Comparison of ENCODE assay signal across 18 cellular contexts in the genomic region with DNA sequence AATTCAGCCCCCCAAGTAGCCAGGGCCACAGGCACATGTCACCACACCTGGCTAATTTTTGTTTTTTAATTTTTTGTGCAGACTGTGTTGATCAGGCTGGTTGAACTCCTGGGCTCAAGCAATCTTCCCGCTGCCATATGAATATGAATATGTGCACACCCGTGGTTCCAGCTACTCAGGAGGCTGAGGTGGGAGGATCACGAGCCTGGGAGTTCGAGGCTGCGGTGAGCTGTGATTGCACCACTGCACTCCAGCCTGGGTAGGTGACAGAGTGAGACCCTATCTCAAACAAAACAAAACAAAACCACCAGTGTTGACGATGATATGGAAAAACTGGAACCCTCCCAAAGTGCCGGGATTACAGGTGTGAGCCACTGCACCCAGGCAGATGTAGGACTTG. TPM values are rescaled to one million over a fixed set of nuclear protein-coding genes. Genes with fewer than 3 reads are reported as not detected.
A peak's percentile ranks its signal among the peaks of the same experiment; 100 is the strongest.
DNase-seq lines count a peak whose midpoint lies in the region; ATAC-seq, FAIRE-seq and TF ChIP-seq lines count a peak whose summit lies in the region.
"Had no signal": no experiment of that assay in that cellular context is flagged by ENCODE, and none has a peak within 500 bp of the region (broad histone marks: within the 10 kb centered on the region; RNA-seq: fewer than 3 reads in every experiment).

No MANE protein-coding gene starts in this region.

- ATAC-seq in HepG2 (no peak), right lobe of liver (no peak), left cardiac atrium (no peak)
- no peak for ATAC-seq in central memory CD8-positive, alpha-beta T cell (replicated peaks; ENCODE audit: extremely low read depth, poor library complexity, severe bottlenecking)

- POLR2A ChIA-PET in HepG2 (lab: Yijun Ruan, JAX), result no interaction called here

- H3K27me3 ChIP-seq in HepG2 (ENCODE audit: control insufficient read depth in 1 of 2, insufficient read depth in 2 of 2, low read length in 2 of 2) (no peaks in the 10 kb centered on the region), right lobe of liver (no peaks in the 10 kb centered on the region), trophoblast cell (ENCODE audit: insufficient read depth, low read length) (no peaks in the 10 kb centered on the region)

- no peak overlapping the region for H3K4me3 Mint-ChIP-seq in central memory CD8-positive, alpha-beta T cell
- H3K4me3 Mint-ChIP-seq: HFFc6 had no signal

- H3K23ac ChIP-seq in trophoblast cell (ENCODE audit: low read length), result no peak overlapping the region

- H3K4me2 ChIP-seq in HepG2 (ENCODE audit: low read depth, low read length) (no peak overlapping the region), trophoblast cell (ENCODE audit: low read length) (no peak overlapping the region)

- no peaks in the 10 kb centered on the region for H4K20me1 ChIP-seq in HepG2 (ENCODE audit: insufficient read depth, low read length)

- no peak overlapping the region for H2BK12ac ChIP-seq in trophoblast cell (ENCODE audit: low read length)

- H3K27ac Mint-ChIP-seq in central memory CD8-positive, alpha-beta T cell (ENCODE audit: low read depth), result peak overlapping the region; percentile 64
- H3K27ac Mint-ChIP-seq: HFFc6 had no signal

- no peak for DNase-seq in HepG2 (ENCODE audit: low spot score)
- DNase-seq in right lobe of liver, result no peak
- no peak for DNase-seq in central memory CD8-positive, alpha-beta T cell (ENCODE audit: low spot score in 2 of 2)
- DNase-seq in trophoblast cell, result no peak
- no peak for DNase-seq in GM13976 (ENCODE audit: low spot score)
- no peak for DNase-seq in left cardiac atrium
- DNase-seq in GM13977 (ENCODE audit: low spot score), result no peak
- no peak for DNase-seq in substantia nigra (lab: John Stamatoyannopoulos, UW)
- DNase-seq: C1 segment of cervical spinal cord, COR-L47, HFFc6, IMR-90, NCI-H187, NCI-H526 treated with DMSO at 0.1 percent for 48 hours, OCI-M1, SIG-M5 had no signal

- no peak for FAIRE-seq in HepG2 (lab: Jason Lieb, UNC)
- FAIRE-seq: A204.1, H54 had no signal

- H3K4me1 ChIP-seq in HepG2 (ENCODE audit: insufficient read depth, low read length), result peaks cover 15% of the 10 kb centered on the region
- no peaks in the 10 kb centered on the region for H3K4me1 ChIP-seq in right lobe of liver
- peaks cover 0 to 4% of the 10 kb centered on the region in 2 experiments for H3K4me1 ChIP-seq in trophoblast cell (ENCODE audit: control insufficient read depth in 1 of 2, insufficient read depth in 2 of 2, low read length in 2 of 2)

- H3K79me2 ChIP-seq in HepG2 (ENCODE audit: insufficient read depth, low read length) (peaks cover 51% of the 10 kb centered on the region), trophoblast cell (ENCODE audit: control insufficient read depth, insufficient read depth, low read length, poor library complexity) (no peaks in the 10 kb centered on the region)

- peaks cover 40% of the 10 kb centered on the region for H3K4me1 Mint-ChIP-seq in central memory CD8-positive, alpha-beta T cell

- no peak for TF ChIP-seq EP300 in HepG2 (IDR thresholded peaks at IDR 0.05; ENCODE audit: low read depth in 2 of 2, low read length in 2 of 2)
- TF ChIP-seq EP300 in HepG2 (CRISPR knock-in tag; IDR thresholded peaks at IDR 0.05; ENCODE audit: borderline replicate concordance), result no peak

- TF ChIP-seq RAD21 in HepG2 (CRISPR knock-in tag; IDR thresholded peaks at IDR 0.05), result no peak

- H2AFZ ChIP-seq in HepG2 (ENCODE audit: low read length), result no peak overlapping the region
- no peak overlapping the region for H2AFZ ChIP-seq in trophoblast cell (ENCODE audit: insufficient read depth, low read length, poor library complexity)

- no peaks in the 10 kb centered on the region for H3K27me3 Mint-ChIP-seq in central memory CD8-positive, alpha-beta T cell

- no peaks in the 10 kb centered on the region for H3K9me3 Mint-ChIP-seq in central memory CD8-positive, alpha-beta T cell
- H3K9me3 Mint-ChIP-seq: HFFc6 had no signal

- H4K8ac ChIP-seq in trophoblast cell (ENCODE audit: low read depth, low read length), result no peak overlapping the region

- in situ Hi-C loops in HepG2 (cut with HindIII; ENCODE audit: extremely low pct_ligation_motif_present, low pct_unique_long_range_greater_than_20kb), result no loop called here
- in situ Hi-C loops in GM13976 (cut with MboI; ENCODE audit: low sequenced_read_pairs, unreplicated experiment), result no loop called here
- in situ Hi-C loops in GM13977 (cut with MboI; ENCODE audit: low pct_unique_long_range_greater_than_20kb, low sequenced_read_pairs, unreplicated experiment), result no loop called here

- no peaks in the 10 kb centered on the region for H3K79me1 ChIP-seq in trophoblast cell (ENCODE audit: low read length)

- H3K14ac ChIP-seq in trophoblast cell (ENCODE audit: low read length), result no peak overlapping the region

- H4K91ac ChIP-seq in trophoblast cell (ENCODE audit: low read depth, low read length), result no peak overlapping the region

- H3K9me3 ChIP-seq in HepG2 (ENCODE audit: low read length) (no peaks in the 10 kb centered on the region), right lobe of liver (no peaks in the 10 kb centered on the region), trophoblast cell (ENCODE audit: insufficient read depth, low read depth, low read length) (peaks cover 2% of the 10 kb centered on the region)

- H3K18ac ChIP-seq in trophoblast cell (ENCODE audit: low read length), result peak overlapping the region; percentile 31

- no peak overlapping the region for H2BK120ac ChIP-seq in trophoblast cell (ENCODE audit: insufficient read depth, low read length, poor library complexity)

- no peak overlapping the region for H2BK5ac ChIP-seq in trophoblast cell (ENCODE audit: low read depth, low read length, poor library complexity)

- BruUV-seq in HepG2 (replicated peaks; lab: Mats Ljungman, UMichigan), result no TSS peak

- peaks cover 0 to 15% of the 10 kb centered on the region in 2 experiments; a peak in 2 of 5 replicates for H3K36me3 ChIP-seq in HepG2 (replicated peaks in 1 of 2; ENCODE audit: control insufficient read depth in 1 of 2, insufficient read depth in 2 of 2, low read length in 2 of 2)
- H3K36me3 ChIP-seq in right lobe of liver, result peaks cover 0 to 3% (median under 1%) of the 10 kb centered on the region in 4 donors
- peaks cover 10 to 11% of the 10 kb centered on the region in 2 experiments for H3K36me3 ChIP-seq in trophoblast cell (ENCODE audit: control insufficient read depth in 1 of 2, insufficient read depth in 2 of 2, low read length in 2 of 2)

- H4K12ac ChIP-seq in trophoblast cell (ENCODE audit: low read depth, low read length), result no peak overlapping the region

- H3K36me3 Mint-ChIP-seq in central memory CD8-positive, alpha-beta T cell (ENCODE audit: insufficient read depth), result peaks cover 29% of the 10 kb centered on the region

- H3K4me3 ChIP-seq in HepG2 (replicated peaks in 1 of 3; ENCODE audit: insufficient read depth in 1 of 3, low read depth in 2 of 3, low read length in 3 of 3), result no peak overlapping the region
- H3K4me3 ChIP-seq in right lobe of liver, result no peak overlapping the region
- H3K4me3 ChIP-seq in trophoblast cell (ENCODE audit: low read depth, low read length), result no peak overlapping the region

- TF ChIP-seq POLR2A in HepG2 (IDR thresholded peaks at IDR 0.05; ENCODE audit: insufficient read depth in 1 of 2, low read depth in 2 of 2, low read length in 2 of 2) (no peak), right lobe of liver (IDR thresholded peaks at IDR 0.05) (no peak)

- H3K27ac ChIP-seq in HepG2 (ENCODE audit: extremely low read length, insufficient read depth, low read length) (no peak overlapping the region), right lobe of liver (no peak overlapping the region), trophoblast cell (ENCODE audit: low read depth, low read length) (no peak overlapping the region), substantia nigra (ENCODE audit: low read depth, low read length, poor library complexity, severe bottlenecking) (no peak overlapping the region)

- intact Hi-C loops in HepG2 (cut with micrococcal nuclease; ENCODE audit: unreplicated experiment) (no loop called here), right lobe of liver (cut with DNase I) (no loop called here), left cardiac atrium (cut with DNase I) (no loop called here)

- H3K9ac ChIP-seq in HepG2 (ENCODE audit: insufficient read depth, low read depth, low read length) (no peak overlapping the region), trophoblast cell (ENCODE audit: low read length) (no peak overlapping the region)

- no peak overlapping the region for H2AK5ac ChIP-seq in trophoblast cell (ENCODE audit: low read length)

- 88% methylated on average over 7 of the region's 7 CpGs for WGBS in HepG2 (ENCODE audit: low lambda C conversion rate)
- WGBS in right lobe of liver (ENCODE audit: insufficient coverage, low coverage, low lambda C conversion rate, missing lambda C conversion rate), result 92% methylated on average over 6 of the region's 7 CpGs
- WGBS in trophoblast cell (ENCODE audit: extremely low coverage, insufficient coverage, insufficient read length), result no CpG with 5 or more reads among the region's 7 CpGs

- TF ChIP-seq CTCF in HepG2 (CRISPR knock-in tag; IDR thresholded peaks at IDR 0.05), result no peak
- no peak for TF ChIP-seq CTCF in right lobe of liver (IDR thresholded peaks at IDR 0.05)
- no peak for TF ChIP-seq CTCF in GM13976 (IDR thresholded peaks at IDR 0.05; ENCODE audit: borderline replicate concordance, control extremely low read depth, extremely low read depth, insufficient read depth, missing control alignments)
- no peak for TF ChIP-seq CTCF in GM13977 (IDR thresholded peaks at IDR 0.05; ENCODE audit: extremely low read depth, insufficient read depth, missing control alignments)

- CTCF ChIA-PET in HepG2 (lab: Yijun Ruan, JAX; ENCODE audit: low intra/inter-chr PET ratio, low total read pairs), result no interaction called here

- peak overlapping the region; percentile 35 for H3K4ac ChIP-seq in trophoblast cell (ENCODE audit: low read depth, low read length)

RNA-seq across cellular contexts. Expression of a gene that starts 32.0 kb away (rescaled TPM):
- total RNA-seq in HepG2 (2016; rRNA removed; fragmentation: Illumina TruSeq; extraction: Trizol) (19.2 and 23.0 TPM in 2 replicates), right lobe of liver (10 to 100 TPM; 26.8 to 51.9 (median 36.7) TPM), left cardiac atrium (10 to 100 TPM; 31.9 to 38.1 TPM)
- total RNA-seq in HepG2 (2016; cell fraction: cytosol; rRNA removed; fragmentation: Illumina TruSeq; extraction: Trizol; ENCODE audit: low read depth), result 32.6 and 34.0 TPM in 2 replicates
- total RNA-seq in HepG2 (2016; cell fraction: insoluble cytoplasmic fraction; rRNA removed; fragmentation: Illumina TruSeq; extraction: Trizol), result 15.2 and 25.2 TPM in 2 replicates
- total RNA-seq in HepG2 (2016; cell fraction: membrane; rRNA removed; fragmentation: Illumina TruSeq; extraction: Trizol), result 17.9 and 21.2 TPM in 2 replicates
- 21.3 and 28.8 TPM in 2 replicates for total RNA-seq in HepG2 (2016; cell fraction: nucleus; rRNA removed; fragmentation: Illumina TruSeq; extraction: Trizol)
- polyA plus RNA-seq in HepG2 (2011; rRNA removed), result 27.1 and 32.7 TPM in 2 replicates
- polyA plus RNA-seq in HepG2 (2011; cell fraction: cytosol; rRNA removed), result 15.3 and 21.9 TPM in 2 replicates
- 115 and 134 TPM in 2 replicates for polyA plus RNA-seq in HepG2 (2011; cell fraction: nucleus; rRNA removed)
- polyA plus RNA-seq in HepG2 (2012), result 23.7 and 24.3 TPM in 2 replicates
- polyA plus RNA-seq in HepG2 (2016; cell fraction: cytosol; fragmentation: Illumina TruSeq; extraction: Trizol; ENCODE audit: low read depth), result 2.4 TPM in 2 replicates
- 15.9 and 22.8 TPM in 2 replicates for polyA plus RNA-seq in HepG2 (2016; cell fraction: insoluble cytoplasmic fraction; fragmentation: Illumina TruSeq; extraction: Trizol; ENCODE audit: low read depth)
- polyA plus RNA-seq in HepG2 (2016; cell fraction: membrane; fragmentation: Illumina TruSeq; extraction: Trizol; ENCODE audit: low read depth), result 6.3 and 6.9 TPM in 2 replicates
- 70.5 and 71.6 TPM in 2 replicates for polyA plus RNA-seq in HepG2 (2016; cell fraction: nucleus; fragmentation: Illumina TruSeq; extraction: Trizol; ENCODE audit: insufficient read depth, low read depth)
- 74.8 and 208 TPM in 2 replicates for polyA minus RNA-seq in HepG2 (2011; rRNA and poly(A)+ RNA removed; ENCODE audit: low replicate concordance)
- 20.1 and 23.4 TPM in 2 replicates for polyA minus RNA-seq in HepG2 (2011; cell fraction: cytosol; rRNA and poly(A)+ RNA removed)
- 41.9 and 46.2 TPM in 2 replicates for polyA minus RNA-seq in HepG2 (2011; cell fraction: nucleus; rRNA and poly(A)+ RNA removed)
- polyA plus RNA-seq in trophoblast cell (2013), result 39.4 and 40.8 TPM in 2 replicates

RNA-seq across cellular contexts. Expression of a gene that starts 45.3 kb away (rescaled TPM):
- total RNA-seq in HepG2 (2016; rRNA removed; fragmentation: Illumina TruSeq; extraction: Trizol) (13.4 and 21.7 TPM in 2 replicates), right lobe of liver (10 to 100 TPM; 19.1 to 45.0 (median 25.2) TPM), left cardiac atrium (10 to 100 TPM; 17.3 to 20.0 TPM)
- 8.4 and 10.0 TPM in 2 replicates for total RNA-seq in HepG2 (2016; cell fraction: cytosol; rRNA removed; fragmentation: Illumina TruSeq; extraction: Trizol; ENCODE audit: low read depth)
- total RNA-seq in HepG2 (2016; cell fraction: insoluble cytoplasmic fraction; rRNA removed; fragmentation: Illumina TruSeq; extraction: Trizol), result 12.6 and 23.4 TPM in 2 replicates
- 8.5 and 10.9 TPM in 2 replicates for total RNA-seq in HepG2 (2016; cell fraction: membrane; rRNA removed; fragmentation: Illumina TruSeq; extraction: Trizol)
- total RNA-seq in HepG2 (2016; cell fraction: nucleus; rRNA removed; fragmentation: Illumina TruSeq; extraction: Trizol), result 14.0 and 15.0 TPM in 2 replicates
- polyA plus RNA-seq in HepG2 (2011; rRNA removed), result 44.4 and 50.9 TPM in 2 replicates
- polyA plus RNA-seq in HepG2 (2011; cell fraction: cytosol; rRNA removed), result 23.8 and 38.3 TPM in 2 replicates
- polyA plus RNA-seq in HepG2 (2011; cell fraction: nucleus; rRNA removed), result 240 and 305 TPM in 2 replicates
- polyA plus RNA-seq in HepG2 (2012), result 16.2 and 19.0 TPM in 2 replicates
- polyA plus RNA-seq in HepG2 (2016; cell fraction: cytosol; fragmentation: Illumina TruSeq; extraction: Trizol; ENCODE audit: low read depth), result 5.5 and 7.1 TPM in 2 replicates
- polyA plus RNA-seq in HepG2 (2016; cell fraction: insoluble cytoplasmic fraction; fragmentation: Illumina TruSeq; extraction: Trizol; ENCODE audit: low read depth), result 13.7 and 16.1 TPM in 2 replicates
- 6.1 and 7.5 TPM in 2 replicates for polyA plus RNA-seq in HepG2 (2016; cell fraction: membrane; fragmentation: Illumina TruSeq; extraction: Trizol; ENCODE audit: low read depth)
- polyA plus RNA-seq in HepG2 (2016; cell fraction: nucleus; fragmentation: Illumina TruSeq; extraction: Trizol; ENCODE audit: insufficient read depth, low read depth), result 53.7 and 57.4 TPM in 2 replicates
- polyA minus RNA-seq in HepG2 (2011; rRNA and poly(A)+ RNA removed; ENCODE audit: low replicate concordance), result 48.5 and 187 TPM in 2 replicates
- polyA minus RNA-seq in HepG2 (2011; cell fraction: cytosol; rRNA and poly(A)+ RNA removed), result 10.7 and 12.0 TPM in 2 replicates
- polyA minus RNA-seq in HepG2 (2011; cell fraction: nucleus; rRNA and poly(A)+ RNA removed), result 32.6 and 32.9 TPM in 2 replicates
- polyA plus RNA-seq in trophoblast cell (2013), result 39.9 and 42.1 TPM in 2 replicates
